Comparison of ENCODE assay signal across 29 cellular contexts in genomic region chr18:33934258-33934657, GRCh38.
"Had no signal": no experiment of that assay in that cellular context is flagged by ENCODE, and none has a peak within 500 bp of the region (broad histone marks: within the 10 kb centered on the region; RNA-seq: fewer than 3 reads in every experiment).

No MANE protein-coding gene starts in this region.

- H3K36me3 Mint-ChIP-seq: stimulated activated effector memory CD8-positive, alpha-beta T cell treated with anti-CD3 and anti-CD28 coated beads, Interleukin-12 subunit alpha, Interleukin-12 subunit beta, amount 100 ng/mL, for 72 hours; stimulated activated memory B cell treated with anti-CD40 and anti-IgM and Interleukin-4, amounts not matched to agents 10 μg/mL and 1 μg/mL and 100 μg/mL, for 72 hours; stimulated activated naive B cell treated with anti-CD40 and anti-IgM and Interleukin-4, amounts not matched to agents 10 μg/mL and 1 μg/mL and 100 μg/mL, for 72 hours; type B pancreatic cell had no signal

- H3K4me1 ChIP-seq: stomach, suprapubic skin, testis, thyroid gland, tibial artery, tibial nerve, upper lobe of left lung, upper lobe of right lung, uterus, vagina had no signal

- H3K27ac Mint-ChIP-seq: stimulated activated effector memory CD8-positive, alpha-beta T cell treated with anti-CD3 and anti-CD28 coated beads, Interleukin-12 subunit alpha, Interleukin-12 subunit beta, amount 100 ng/mL, for 72 hours; stimulated activated memory B cell treated with anti-CD40 and anti-IgM and Interleukin-4, amounts not matched to agents 10 μg/mL and 1 μg/mL and 100 μg/mL, for 72 hours; stimulated activated naive B cell treated with anti-CD40 and anti-IgM and Interleukin-4, amounts not matched to agents 10 μg/mL and 1 μg/mL and 100 μg/mL, for 72 hours; stimulated activated naive CD8-positive, alpha-beta T cell treated with anti-CD3 and anti-CD28 coated beads, Interleukin-15, amount 100 ng/mL, for 72 hours; stimulated activated naive CD8-positive, alpha-beta T cell treated with anti-CD3 and anti-CD28 coated beads, Interleukin-15, Interleukin-2, amounts not matched to agents 100 ng/mL and 50 ng/mL, for 24 hours; type B pancreatic cell had no signal

- H3K9me3 ChIP-seq: suprapubic skin, testis, thoracic aorta, thyroid gland, tibial artery, tibial nerve, transverse colon, upper lobe of left lung, upper lobe of right lung, uterus, vagina had no signal

- FAIRE-seq: urothelium cell line had no signal

- DNase-seq: stimulated activated CD4-positive, alpha-beta T cell treated with anti-CD3 and anti-CD28 coated beads, Interleukin-2, amount 100 ng/mL, for 48 hours; stimulated activated CD4-positive, alpha-beta T cell treated with anti-CD3 and anti-CD28 coated beads, Interleukin-4, amount 100 ng/mL, for 1 hour; stimulated activated CD4-positive, alpha-beta T cell treated with anti-CD3 and anti-CD28 coated beads, Interleukin-4, amount 100 ng/mL, for 24 hours; stimulated activated CD4-positive, alpha-beta T cell treated with anti-CD3 and anti-CD28 coated beads, Interleukin-4, amount 100 ng/mL, for 4 hours; stimulated activated CD8-positive, alpha-beta memory T cell treated with anti-CD3 and anti-CD28 coated beads, Interleukin-4, amount 100 ng/mL, for 48 hours; stimulated activated naive B cell treated with anti-CD40 and anti-IgM and Interleukin-4, amounts not matched to agents 10 μg/mL and 1 μg/mL and 100 μg/mL, for 72 hours; stimulated activated naive CD4-positive, alpha-beta T cell; stimulated activated naive CD4-positive, alpha-beta T cell treated with Interleukin-2 at 50 U/mL for 16 hours; stimulated activated naive CD8-positive, alpha-beta T cell treated with anti-CD3 and anti-CD28 coated beads, Interleukin-15, amount 100 ng/mL, for 72 hours; stimulated activated naive CD8-positive, alpha-beta T cell treated with anti-CD3 and anti-CD28 coated beads, Interleukin-15, Interleukin-2, amounts not matched to agents 100 U/mL and 50 U/mL, for 24 hours; stomach; substantia nigra; testis; thyroid gland; tibial artery; transverse colon; trophoblast cell; upper lobe of left lung; upper lobe of right lung; uterus had no signal

- H3K9me3 Mint-ChIP-seq: type B pancreatic cell had no signal

- H3K4me3 ChIP-seq: stomach, suprapubic skin, testis, thoracic aorta, thyroid gland, tibial artery, tibial nerve, transverse colon, upper lobe of left lung, upper lobe of right lung, uterus, vagina had no signal

- H3K27ac ChIP-seq: stomach, suprapubic skin, testis, thoracic aorta, thyroid gland, tibial artery, tibial nerve, transverse colon, upper lobe of left lung, upper lobe of right lung, uterus, vagina had no signal

- H3K27me3 ChIP-seq: stomach, suprapubic skin, testis, thyroid gland, tibial artery, tibial nerve, transverse colon, upper lobe of left lung, upper lobe of right lung, uterus, vagina had no signal

- H3K36me3 ChIP-seq: stomach, suprapubic skin, thoracic aorta, thyroid gland, tibial artery, tibial nerve, transverse colon, upper lobe of left lung, upper lobe of right lung, uterus, vagina had no signal

- ATAC-seq: stimulated activated effector memory CD8-positive, alpha-beta T cell treated with anti-CD3 and anti-CD28 coated beads, Interleukin-12 subunit alpha, Interleukin-12 subunit beta, amount 100 ng/mL, for 72 hours; stimulated activated memory B cell treated with anti-CD40 and anti-IgM and Interleukin-4, amounts not matched to agents 10 μg/mL and 1 μg/mL and 100 μg/mL, for 72 hours; stimulated activated naive B cell treated with anti-CD40 and anti-IgM and Interleukin-4, amounts not matched to agents 10 μg/mL and 1 μg/mL and 100 μg/mL, for 72 hours; stimulated activated naive CD8-positive, alpha-beta T cell treated with anti-CD3 and anti-CD28 coated beads, Interleukin-15, amount 100 ng/mL, for 72 hours; stimulated activated naive CD8-positive, alpha-beta T cell treated with anti-CD3 and anti-CD28 coated beads, Interleukin-15, Interleukin-2, amounts not matched to agents 100 U/mL and 50 U/mL, for 24 hours; upper lobe of right lung had no signal
